Comparison of ENCODE assay signal across 23 cellular contexts in the genomic region with DNA sequence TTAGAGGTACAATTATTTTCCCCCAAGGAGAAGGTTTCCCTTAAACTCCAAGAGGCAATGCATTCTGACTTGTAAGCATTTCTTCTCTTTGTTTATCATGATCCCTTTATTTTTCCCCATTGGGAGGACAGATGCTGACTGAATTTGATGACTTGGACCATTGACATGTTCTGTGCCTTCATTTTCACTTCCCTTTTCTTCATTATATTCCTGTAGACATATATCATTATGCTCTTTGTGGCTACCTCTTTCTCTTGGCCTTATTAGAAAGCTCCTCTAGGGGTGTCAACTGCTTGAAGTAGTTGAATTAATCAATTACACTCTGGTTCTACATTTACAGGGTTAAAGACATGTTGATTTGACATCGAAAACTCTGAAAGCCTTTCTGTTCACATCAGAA.
"Had no signal": no experiment of that assay in that cellular context is flagged by ENCODE, and none has a peak within 500 bp of the region (broad histone marks: within the 10 kb centered on the region; RNA-seq: fewer than 3 reads in every experiment).

No MANE protein-coding gene starts in this region.

- H3K4me1 Mint-ChIP-seq: activated CD4-positive, alpha-beta memory T cell treated with anti-CD3 and anti-CD28 coated beads, Interleukin-2, amount 10 ng/mL, durations not matched to agents 7 days and 5 days; activated CD4-positive, alpha-beta T cell treated with anti-CD3 and anti-CD28 coated beads for 36 hours; activated naive CD8-positive, alpha-beta T cell treated with anti-CD3 and anti-CD28 coated beads, Interleukin-2, amount 10 ng/mL, durations not matched to agents 7 days and 5 days; activated T-helper 17 cell treated with anti-CD3 and anti-CD28 coated beads, Interleukin-2, amount 50 U/mL, for 72 hours; T-helper 17 cell had no signal

- H3K27me3 Mint-ChIP-seq: activated CD4-positive, alpha-beta memory T cell treated with anti-CD3 and anti-CD28 coated beads, Interleukin-2, amount 10 ng/mL, durations not matched to agents 7 days and 5 days; activated naive CD8-positive, alpha-beta T cell treated with anti-CD3 and anti-CD28 coated beads, Interleukin-2, amount 10 ng/mL, durations not matched to agents 7 days and 5 days; activated T-helper 17 cell treated with anti-CD3 and anti-CD28 coated beads, Interleukin-2, amount 50 U/mL, for 72 hours; dendritic cell treated with granulocyte-macrophage colony-stimulating factor and Interleukin-4, amounts not matched to agents 40 ng/mL and 50 ng/mL, for 4 days; T-helper 17 cell had no signal

- ATAC-seq: activated CD4-positive, alpha-beta T cell treated with anti-CD3 and anti-CD28 coated beads for 36 hours; activated T-helper 17 cell treated with anti-CD3 and anti-CD28 coated beads, Interleukin-2, amount 50 U/mL, for 72 hours; T-helper 17 cell had no signal

- H3K36me3 Mint-ChIP-seq: activated naive CD8-positive, alpha-beta T cell treated with anti-CD3 and anti-CD28 coated beads, Interleukin-2, amount 10 ng/mL, durations not matched to agents 7 days and 5 days had no signal

- H3K4me3 Mint-ChIP-seq: activated CD4-positive, alpha-beta memory T cell treated with anti-CD3 and anti-CD28 coated beads, Interleukin-2, amount 10 ng/mL, durations not matched to agents 7 days and 5 days; activated CD4-positive, alpha-beta T cell treated with anti-CD3 and anti-CD28 coated beads for 36 hours; activated naive CD4-positive, alpha-beta T cell treated with anti-CD3 and anti-CD28 coated beads for 36 hours; activated naive CD8-positive, alpha-beta T cell treated with anti-CD3 and anti-CD28 coated beads, Interleukin-2, amount 10 ng/mL, durations not matched to agents 7 days and 5 days; activated T-helper 17 cell treated with anti-CD3 and anti-CD28 coated beads, Interleukin-2, amount 50 U/mL, for 72 hours; dendritic cell treated with granulocyte-macrophage colony-stimulating factor and Interleukin-4, amounts not matched to agents 40 ng/mL and 50 ng/mL, for 4 days; T-helper 17 cell had no signal

- H3K9me3 Mint-ChIP-seq: activated naive CD4-positive, alpha-beta T cell treated with anti-CD3 and anti-CD28 coated beads for 36 hours had no signal

- H3K27ac Mint-ChIP-seq: activated CD4-positive, alpha-beta memory T cell treated with anti-CD3 and anti-CD28 coated beads, Interleukin-2, amount 10 ng/mL, durations not matched to agents 7 days and 5 days; activated CD4-positive, alpha-beta T cell treated with anti-CD3 and anti-CD28 coated beads for 36 hours; activated naive CD4-positive, alpha-beta T cell treated with anti-CD3 and anti-CD28 coated beads for 36 hours; activated naive CD8-positive, alpha-beta T cell treated with anti-CD3 and anti-CD28 coated beads, Interleukin-2, amount 10 ng/mL, durations not matched to agents 7 days and 5 days; activated T-helper 17 cell treated with anti-CD3 and anti-CD28 coated beads, Interleukin-2, amount 50 U/mL, for 72 hours; dendritic cell treated with granulocyte-macrophage colony-stimulating factor and Interleukin-4, amounts not matched to agents 40 ng/mL and 50 ng/mL, for 4 days; T-helper 17 cell had no signal

- DNase-seq: activated CD4-positive, alpha-beta memory T cell treated with anti-CD3 and anti-CD28 coated beads, Interleukin-2, amount 10 ng/mL, durations not matched to agents 7 days and 5 days; activated CD4-positive, alpha-beta T cell treated with anti-CD3 and anti-CD28 coated beads for 36 hours; activated CD4-positive, alpha-beta T cell treated with anti-CD3 and anti-CD28 coated beads, Interleukin-2, amount 50 U/mL, for 1 hour; activated gamma-delta T cell; activated naive CD4-positive, alpha-beta T cell treated with anti-CD3 and anti-CD28 coated beads for 36 hours; activated naive CD8-positive, alpha-beta T cell treated with anti-CD3 and anti-CD28 coated beads, Interleukin-2, amount 10 ng/mL, durations not matched to agents 7 days and 5 days; activated T-cell treated with anti-CD3 and anti-CD28 coated beads for 4 hours; activated T-cell treated with anti-CD3 and anti-CD28 coated beads, Interleukin-2, amount 50 U/mL, for 48 hours; adrenal gland; anterior cingulate cortex; cerebellar nuclear complex; NCI-H1092; NCI-H2171 treated with DMSO at 0.1 percent for 48 hours; NCI-H226; NCI-H526; NCI-H774; Peyer's patch; SHP77 treated with DMSO at 0.1 percent for 48 hours; T-helper 17 cell; T-helper 9 cell had no signal

- FAIRE-seq: colon had no signal
